ENCODE assay signal across 8 cellular contexts in the genomic region with DNA sequence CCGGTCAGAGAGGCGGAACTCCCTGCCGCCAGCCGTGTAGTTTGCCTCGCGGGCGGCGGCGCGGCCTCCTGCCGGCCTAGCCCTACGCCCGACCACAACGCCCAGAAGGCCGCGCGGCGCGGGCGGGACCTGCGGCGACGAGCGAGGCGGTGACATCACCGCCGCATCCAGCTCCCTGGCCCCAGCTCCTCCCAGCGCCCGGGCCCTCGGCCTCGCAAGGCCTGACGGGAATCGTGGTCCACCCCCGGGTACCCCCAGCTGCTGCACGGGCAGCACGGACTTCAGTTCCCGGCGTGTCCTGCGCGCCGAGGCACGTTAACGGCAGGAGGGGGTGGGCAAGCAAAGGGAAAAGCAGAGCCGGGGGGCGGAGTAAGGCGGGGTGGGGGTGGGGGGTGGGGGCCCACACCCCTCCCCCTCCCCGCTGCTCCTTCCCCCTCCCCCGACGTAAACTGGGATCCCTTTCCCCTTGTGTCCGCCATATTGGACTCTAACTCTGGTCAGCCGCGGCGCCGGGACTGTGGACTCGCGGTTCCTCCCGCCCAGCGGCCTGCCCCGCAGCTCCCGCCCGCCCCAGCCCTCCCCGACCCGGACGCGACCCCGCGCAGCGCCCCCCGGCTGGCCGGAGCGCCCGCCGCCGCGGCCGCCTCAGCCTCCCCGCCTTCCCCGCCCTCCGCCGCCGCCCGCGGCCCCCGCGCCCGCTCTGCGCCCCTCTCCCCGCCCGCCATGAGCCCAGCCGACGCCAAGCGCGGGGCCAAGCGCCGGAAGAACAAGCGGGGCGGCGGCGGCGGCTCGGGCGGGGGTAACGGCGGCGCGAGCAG. TPM values are rescaled to one million over a fixed set of nuclear protein-coding genes. Genes with fewer than 3 reads are reported as not detected.
DNase-seq lines count a peak whose midpoint lies in the region; ATAC-seq and TF ChIP-seq lines count a peak whose summit lies in the region.

TSS of gene FAM193A (plus strand) at position 455 of the 818 bp plus-strand sequence. CDS start at position 724, 269 bp downstream.

- H3K4me3 ChIP-seq in Peyer's patch (peak within 1 kb of the TSS; percentile 83 to 90 (median 86)), muscle layer of colon (ENCODE audit: low read depth in 1 of 2, low read length in 2 of 2) (peak within 1 kb of the TSS; percentile 79 to 84)

- ATAC-seq in GM21825 (IDR thresholded peaks at IDR 0.05; ENCODE audit: unreplicated experiment) (peak; percentile 83), esophagus mucosa (peak; percentile 99)

- H3K27me3 ChIP-seq in Peyer's patch (no peaks in the 10 kb centered on the region), muscle layer of colon (ENCODE audit: control insufficient read depth in 1 of 2, insufficient read depth in 2 of 2, low read length in 2 of 2) (no peaks in the 10 kb centered on the region)

- peaks cover 10% of the 10 kb centered on the region for H3K36me3 ChIP-seq in KOPT-K1 (ENCODE audit: insufficient read depth, low read length)
- no peaks in the 10 kb centered on the region for H3K36me3 ChIP-seq in Peyer's patch
- no peaks in the 10 kb centered on the region for H3K36me3 ChIP-seq in muscle layer of colon (ENCODE audit: insufficient read depth, low read length)

- H3K9ac ChIP-seq in muscle layer of colon (ENCODE audit: low read length), result peak within 1 kb of the TSS; percentile 46

- no peak for TF ChIP-seq POLR2A in Peyer's patch (IDR thresholded peaks at IDR 0.05)

- DNase-seq in DMS79 treated with DMSO at 0.1 percent for 48 hours (lab: John Stamatoyannopoulos, UW), result peak; percentile 70
- DNase-seq in Peyer's patch, result peak; percentile 97 to 99 (median 99)
- DNase-seq in activated T-cell treated with anti-CD3 and anti-CD28 coated beads, Interleukin-2, amount 50 U/mL, for 48 hours, result peak; percentile 97 to 99
- peak; percentile 95 to 97 for DNase-seq in stimulated activated CD8-positive, alpha-beta memory T cell treated with anti-CD3 and anti-CD28 coated beads, Interleukin-7, amount 100 ng/mL, for 1 hour (ENCODE audit: low read depth in 2 of 2)

- peak within 1 kb of the TSS; percentile 81 for H3K27ac ChIP-seq in KOPT-K1 (ENCODE audit: low read depth, low read length, poor library complexity, severe bottlenecking)
- peak within 1 kb of the TSS; percentile 87 to 99 (median 92) for H3K27ac ChIP-seq in Peyer's patch
- peak within 1 kb of the TSS; percentile 96 for H3K27ac ChIP-seq in muscle layer of colon (ENCODE audit: low read depth, low read length)

- TF ChIP-seq CTCF in Peyer's patch (IDR thresholded peaks at IDR 0.05), result peak in 1 of 6 experiments; percentile 20

- no peaks in the 10 kb centered on the region for H3K9me3 ChIP-seq in KOPT-K1 (ENCODE audit: insufficient read depth, low read length, poor library complexity, severe bottlenecking)
- H3K9me3 ChIP-seq in Peyer's patch, result no peaks in the 10 kb centered on the region
- H3K9me3 ChIP-seq in muscle layer of colon (ENCODE audit: low read length), result no peaks in the 10 kb centered on the region

- H3K4me1 ChIP-seq in Peyer's patch (peaks cover 0 to 27% (median 10%) of the 10 kb centered on the region in 4 donors), muscle layer of colon (ENCODE audit: insufficient read depth, low read length) (peaks cover 22% of the 10 kb centered on the region)

RNA-seq across cellular contexts. Expression of gene FAM193A, which starts in this region (rescaled TPM):
- 10 to 100 TPM; 38.2 to 77.6 (median 51.2) TPM for total RNA-seq in Peyer's patch
- 12.0 TPM for total RNA-seq in esophagus mucosa

Comparison
In these comparisons a context has a peak if more than half of its experiments do, and no peak if none do; other contexts are left out.
1. Peak in every context shown above with its lines: DNase-seq, ATAC-seq, H3K4me3 ChIP-seq and H3K27ac ChIP-seq.